Comparison of ENCODE assay signal across 1 cellular context in genomic region chr1:31062162-31062866, GRCh38.
TF ChIP-seq lines count a peak whose summit lies in the region.
"Not testable (repeated sequence)": the region's sequence is repeated elsewhere in the genome, so short reads cannot be mapped to it uniquely, and the experiment has no call there.

No MANE protein-coding gene starts in this region.

TF ChIP-seq in HepG2, 621 proteins besides CTCF, POLR2A, EP300 and RAD21 (continues in another document):
- TF ChIP-seq SOX5 (CRISPR knock-in tag; IDR thresholded peaks at IDR 0.05; ENCODE audit: borderline replicate concordance): peak; percentile 34; the same call in 1 of the 2 replicates
- TF ChIP-seq GATAD2A (CRISPR knock-in tag; IDR thresholded peaks at IDR 0.05): 0 out of 2 replicates have a peak, but pooled peaks have one; percentile 17
- 0 out of 2 replicates have a peak, but pooled peaks have one; percentile 45 for TF ChIP-seq RBFOX2 (IDR thresholded peaks at IDR 0.05; ENCODE audit: low read depth, low read length)
- peak; percentile 84 for TF ChIP-seq FOXP4 (CRISPR knock-in tag; IDR thresholded peaks at IDR 0.05)
- 0 out of 2 replicates have a peak, but pooled peaks have one; percentile 30 for TF ChIP-seq ZNF121 (CRISPR knock-in tag; IDR thresholded peaks at IDR 0.05)
- 0 out of 2 replicates have a peak, but pooled peaks have one; percentile 70 for TF ChIP-seq GFI1 (CRISPR knock-in tag; IDR thresholded peaks at IDR 0.05; ENCODE audit: borderline replicate concordance)
- peak; percentile 58 for TF ChIP-seq ZNF609 (CRISPR knock-in tag; IDR thresholded peaks at IDR 0.05; ENCODE audit: borderline replicate concordance)
- peak; percentile 34; the same call in 1 of the 2 replicates for TF ChIP-seq ZBTB43 (CRISPR knock-in tag; conservative IDR thresholded peaks at IDR 0.05)
- 0 out of 2 replicates have a peak, but pooled peaks have one; percentile 44 for TF ChIP-seq ARID5B (CRISPR knock-in tag; IDR thresholded peaks at IDR 0.05)
- TF ChIP-seq FOXA3 (CRISPR knock-in tag; IDR thresholded peaks at IDR 0.05): peak; percentile 26; the same call in 1 of the 2 replicates
- TF ChIP-seq HMG20A (CRISPR knock-in tag; IDR thresholded peaks at IDR 0.05; ENCODE audit: borderline replicate concordance): peak; percentile 20; the same call in 1 of the 2 replicates
- TF ChIP-seq PITX1 (CRISPR knock-in tag; IDR thresholded peaks at IDR 0.05): 0 out of 2 replicates have a peak, but pooled peaks have one; percentile 37
- TF ChIP-seq ISL2 (CRISPR knock-in tag; IDR thresholded peaks at IDR 0.05): peak; percentile 40; the same call in 1 of the 2 replicates
- TF ChIP-seq SOX13, CREB1, NONO (IDR thresholded peaks at IDR 0.05): not testable (repeated sequence)
- peak in 1 of 2 experiments; percentile 61; a peak in 2 of 4 replicates for TF ChIP-seq SOX13 (CRISPR knock-in tag; conservative IDR thresholded peaks at IDR 0.05 in 1 of 2, IDR thresholded peaks at IDR 0.05 in 1 of 2)
- peak; percentile 59; the same call in 1 of the 2 replicates for TF ChIP-seq DPF2 (CRISPR knock-in tag; IDR thresholded peaks at IDR 0.05; ENCODE audit: borderline replicate concordance, low read depth)
- peak; percentile 75 for TF ChIP-seq TCF7 (IDR thresholded peaks at IDR 0.05; ENCODE audit: low read depth)
- TF ChIP-seq TBX2 (CRISPR knock-in tag; IDR thresholded peaks at IDR 0.05; ENCODE audit: borderline replicate concordance): peak; percentile 67; the same call in 1 of the 2 replicates
- TF ChIP-seq CREB1 (CRISPR knock-in tag; IDR thresholded peaks at IDR 0.05): peak; percentile 48; the same call in 1 of the 2 replicates
- TF ChIP-seq ZNF362 (CRISPR knock-in tag; IDR thresholded peaks at IDR 0.05; ENCODE audit: borderline replicate concordance): peak; percentile 95
- peak; percentile 49; the same call in 1 of the 2 replicates for TF ChIP-seq ZNF281 (CRISPR knock-in tag; IDR thresholded peaks at IDR 0.05; ENCODE audit: borderline replicate concordance)
- 0 out of 2 replicates have a peak, but pooled peaks have one; percentile 22 for TF ChIP-seq NONO (CRISPR knock-in tag; conservative IDR thresholded peaks at IDR 0.05)
- peak; percentile 55; the same call in 1 of the 2 replicates for TF ChIP-seq SSRP1 (CRISPR knock-in tag; IDR thresholded peaks at IDR 0.05)
- TF ChIP-seq SAP130 (CRISPR knock-in tag; IDR thresholded peaks at IDR 0.05; ENCODE audit: low read depth): peak; percentile 64
- peak; percentile 9; the same call in 1 of the 2 replicates for TF ChIP-seq BCL6 (CRISPR knock-in tag; IDR thresholded peaks at IDR 0.05)
- TF ChIP-seq SIX4 (CRISPR knock-in tag; IDR thresholded peaks at IDR 0.05): peak; percentile 82
- 0 out of 2 replicates have a peak, but pooled peaks have one; percentile 22 for TF ChIP-seq KMT2B (CRISPR knock-in tag; IDR thresholded peaks at IDR 0.05)
- 0 out of 2 replicates have a peak, but pooled peaks have one; percentile 21 for TF ChIP-seq ZNF574 (CRISPR knock-in tag; IDR thresholded peaks at IDR 0.05)
- 0 out of 2 replicates have a peak, but pooled peaks have one; percentile 31 for TF ChIP-seq ZNF33A (CRISPR knock-in tag; IDR thresholded peaks at IDR 0.05; ENCODE audit: borderline replicate concordance)
- TF ChIP-seq NCOA2 (CRISPR knock-in tag; IDR thresholded peaks at IDR 0.05): peak; percentile 30; the same call in 1 of the 2 replicates
- peak; percentile 25; the same call in 1 of the 2 replicates for TF ChIP-seq ZNF317 (CRISPR knock-in tag; IDR thresholded peaks at IDR 0.05)
